Comparison of ENCODE assay signal across 10 cellular contexts in genomic region chr6:91276315-91276714, GRCh38.
DNase-seq lines count a peak whose midpoint lies in the region; ATAC-seq and TF ChIP-seq lines count a peak whose summit lies in the region.
"Had no signal": no experiment of that assay in that cellular context is flagged by ENCODE, and none has a peak within 500 bp of the region (broad histone marks: within the 10 kb centered on the region; RNA-seq: fewer than 3 reads in every experiment).

No MANE protein-coding gene starts in this region.

- H3K27ac Mint-ChIP-seq in immature natural killer cell: no peak overlapping the region

- H3K36me3 ChIP-seq in KMS-11 (ENCODE audit: insufficient read depth): no peaks in the 10 kb centered on the region

- ATAC-seq in GM18868 (IDR thresholded peaks at IDR 0.05; ENCODE audit: unreplicated experiment) (peak; percentile 88), GM19023 (IDR thresholded peaks at IDR 0.05; ENCODE audit: unreplicated experiment) (no peak)

- H3K4me2 ChIP-seq in KMS-11: no peak overlapping the region

- H4K20me1 ChIP-seq in KMS-11 (ENCODE audit: insufficient read depth): no peaks in the 10 kb centered on the region

- TF ChIP-seq CTCF in KMS-11 (conservative IDR thresholded peaks at IDR 0.05; ENCODE audit: low read depth, low read length) (peak; percentile 37; the same call in 1 of the 2 replicates), astrocyte of the cerebellum (IDR thresholded peaks at IDR 0.05; ENCODE audit: low read depth, low read length, missing control alignments) (peak; percentile 79)

- no peak overlapping the region for H3K4me3 Mint-ChIP-seq in immature natural killer cell

- H3K36me3 Mint-ChIP-seq in immature natural killer cell: no peaks in the 10 kb centered on the region

- H3K79me2 ChIP-seq in KMS-11 (ENCODE audit: insufficient read depth, low read depth): no peaks in the 10 kb centered on the region

- no peaks in the 10 kb centered on the region for H3K4me1 Mint-ChIP-seq in immature natural killer cell

- H2AFZ ChIP-seq in KMS-11 (ENCODE audit: low read depth): no peak overlapping the region

- DNase-seq in ACHN (peak; percentile 23), astrocyte of the cerebellum (ENCODE audit: low read depth) (peak; percentile 38), NCI-H187 (lab: John Stamatoyannopoulos, UW) (no peak), OCI-M2 (lab: John Stamatoyannopoulos, UW; ENCODE audit: unreplicated experiment) (no peak), immature natural killer cell (no peak)
- DNase-seq: central memory CD4-positive, alpha-beta T cell; occipital lobe had no signal

- no peaks in the 10 kb centered on the region for H3K27me3 ChIP-seq in KMS-11 (ENCODE audit: insufficient read depth, low read depth)

- no peaks in the 10 kb centered on the region for H3K4me1 ChIP-seq in KMS-11 (ENCODE audit: low read depth, poor library complexity, severe bottlenecking)

- H3K9me3 Mint-ChIP-seq in immature natural killer cell: peaks cover 0 to 7% (median 3%) of the 10 kb centered on the region in 6 donors

- H3K4me3 ChIP-seq in KMS-11 (IDR thresholded peaks at IDR 0.05; ENCODE audit: insufficient read depth, low read depth, low read length) (no peak overlapping the region), astrocyte of the cerebellum (ENCODE audit: low read depth, low read length) (no peak overlapping the region)

- peaks cover 0 to 1% (median 0%) of the 10 kb centered on the region in 3 donors for H3K27me3 Mint-ChIP-seq in immature natural killer cell (ENCODE audit: low read depth in 3 of 3)

- in situ Hi-C loops in ACHN (cut with HindIII; ENCODE audit: low pct_ligation_motif_present, low pct_unique_long_range_greater_than_20kb, low sequenced_read_pairs): no loop called here
- in situ Hi-C loops in astrocyte of the cerebellum (cut with HindIII; ENCODE audit: low sequenced_read_pairs): no loop called here

- no peak overlapping the region for H3K27ac ChIP-seq in KMS-11

- no peak overlapping the region for H3K9ac ChIP-seq in KMS-11

Comparison
In these comparisons a context has a peak if more than half of its experiments do, and no peak if none do; other contexts are left out.
1. DNase-seq: peak in ACHN (single experiment) and astrocyte of the cerebellum (single experiment); none in NCI-H187 (0 of 2), OCI-M2 (single experiment) and immature natural killer cell (0 of 3).